7 cellular contexts compared by ENCODE assay signal in genomic region chr19:3479177-3479818, GRCh38. TPM values are rescaled to one million over a fixed set of nuclear protein-coding genes. Genes with fewer than 3 reads are reported as not detected.
A peak's percentile ranks its signal among the peaks of the same experiment; 100 is the strongest.
DNase-seq lines count a peak whose midpoint lies in the region; ATAC-seq, FAIRE-seq and TF ChIP-seq lines count a peak whose summit lies in the region.
"Had no signal": no experiment of that assay in that cellular context is flagged by ENCODE, and none has a peak within 500 bp of the region (broad histone marks: within the 10 kb centered on the region; RNA-seq: fewer than 3 reads in every experiment).

No MANE protein-coding gene starts in this region.

- peak; percentile 41 for DNase-seq in LHCN-M2 (ENCODE audit: low read depth)
- peak; percentile 20 to 26 for DNase-seq in activated CD4-positive, alpha-beta T cell treated with anti-CD3 and anti-CD28 coated beads for 4 hours
- peak; percentile 83 for DNase-seq in small intestine
- DNase-seq in colonic mucosa = no peak

- H3K9me3 ChIP-seq in small intestine (ENCODE audit: control insufficient read depth, low read depth) (no peaks in the 10 kb centered on the region), colonic mucosa (no peaks in the 10 kb centered on the region)

- H3K4me1 ChIP-seq in small intestine (ENCODE audit: control insufficient read depth in 2 of 2, insufficient read depth in 1 of 2, low read depth in 1 of 2, low read length in 1 of 2) = peaks cover 0 to 3% of the 10 kb centered on the region in 2 donors
- peaks cover 3% of the 10 kb centered on the region for H3K4me1 ChIP-seq in colonic mucosa

- H3K27me3 ChIP-seq in small intestine (ENCODE audit: control insufficient read depth in 2 of 2, insufficient read depth in 2 of 2, low read length in 2 of 2) (peaks cover 0 to 3% of the 10 kb centered on the region in 2 donors), colonic mucosa (no peaks in the 10 kb centered on the region)

- ATAC-seq in GM19328 (IDR thresholded peaks at IDR 0.05; ENCODE audit: unreplicated experiment) = no peak
- ATAC-seq in HG03039 (IDR thresholded peaks at IDR 0.05; ENCODE audit: unreplicated experiment) = no peak

- H3K4me3 ChIP-seq in small intestine (ENCODE audit: low read depth in 1 of 2, low read length in 2 of 2) (peak overlapping the region in 1 of 2 donors; percentile 82), colonic mucosa (no peak overlapping the region)

- TF ChIP-seq CTCF in colonic mucosa (IDR thresholded peaks at IDR 0.05) = no peak

- FAIRE-seq in small intestine (lab: Jason Lieb, UNC) = no peak
- FAIRE-seq: TTC549 had no signal

- H3K36me3 ChIP-seq in small intestine (ENCODE audit: control insufficient read depth in 2 of 2, insufficient read depth in 2 of 2, low read length in 2 of 2) (peaks cover 0 to 7% of the 10 kb centered on the region in 2 donors), colonic mucosa (no peaks in the 10 kb centered on the region)

- 19 to 22% (median 21%) methylated on average over 6 of the region's 6 CpGs for WGBS in small intestine, 3 donors

- intact Hi-C loops in colonic mucosa (cut with DNase I) = no loop called here

- H3K9ac ChIP-seq in colonic mucosa (ENCODE audit: low read depth in 2 of 2, low read length in 2 of 2) = no peak overlapping the region

- peak overlapping the region in 1 of 2 donors; percentile 81 for H3K27ac ChIP-seq in small intestine (ENCODE audit: low read depth in 1 of 2, low read length in 1 of 2)
- no peak overlapping the region for H3K27ac ChIP-seq in colonic mucosa

RNA-seq across cellular contexts. Expression of gene SMIM24, which starts 1.0 kb away (rescaled TPM):
- 0.40 TPM in 1 of 2 replicates, not detected in the other for total RNA-seq in LHCN-M2 (2014; rRNA removed)
- 0.47 TPM for polyA plus RNA-seq in LHCN-M2 (2012)
- 1,000 to 10,000 TPM in 2 of 3 donors, 100 to 1,000 TPM in 1; 270 to 1,947 (median 1,892) TPM for polyA plus RNA-seq in small intestine
- 10 to 100 TPM; 16.1 to 59.0 TPM for total RNA-seq in colonic mucosa

RNA-seq across cellular contexts. Expression of gene SMIM44, which starts 3.9 kb away (rescaled TPM):
- not detected in 2 replicates for total RNA-seq in LHCN-M2 (2014; rRNA removed)
- not detected for polyA plus RNA-seq in LHCN-M2 (2012)
- under 1 TPM in 1 of 3 donors, not detected in 2; 0.63 TPM for polyA plus RNA-seq in small intestine
- 1 to 10 TPM; 4.3 to 6.2 TPM for total RNA-seq in colonic mucosa

RNA-seq across cellular contexts. Expression of gene DOHH, which starts 21.2 kb away (rescaled TPM):
- total RNA-seq in LHCN-M2 (2014; rRNA removed) = 25.0 and 26.2 TPM in 2 replicates
- polyA plus RNA-seq in LHCN-M2 (2012) = 14.8 TPM
- 10 to 100 TPM in 1 of 3 donors, 1 to 10 TPM in 2; 5.4 to 18.4 (median 6.2) TPM for polyA plus RNA-seq in small intestine
- total RNA-seq in colonic mucosa = 10 to 100 TPM in 1 of 2 donors, 1 to 10 TPM in 1; 9.5 to 24.4 TPM

RNA-seq across cellular contexts. Expression of gene FZR1, which starts 26.8 kb away (rescaled TPM):
- total RNA-seq in LHCN-M2 (2014; rRNA removed) (56.5 and 60.1 TPM in 2 replicates), colonic mucosa (10 to 100 TPM; 45.8 to 62.5 TPM)
- 40.4 TPM for polyA plus RNA-seq in LHCN-M2 (2012)
- 10 to 100 TPM; 29.5 to 33.1 (median 32.1) TPM for polyA plus RNA-seq in small intestine

RNA-seq across cellular contexts. Expression of gene TEKTIP1, which starts 59.7 kb away (rescaled TPM):
- total RNA-seq in LHCN-M2 (2014; rRNA removed) = not detected in 2 replicates
- polyA plus RNA-seq in LHCN-M2 (2012) = 1.1 TPM
- polyA plus RNA-seq in small intestine = 1 to 10 TPM in 1 of 3 donors, under 1 TPM in 1, not detected in 1; 0.73 to 1.3 TPM
- 1 to 10 TPM; 1.5 to 4.7 TPM for total RNA-seq in colonic mucosa

Comparison
In these comparisons a context has a peak if more than half of its experiments do, and no peak if none do; other contexts are left out.
1. RNA of gene SMIM24, which starts 1.0 kb away (total RNA-seq): 16.1 to 59.0 TPM in colonic mucosa; 0.40 TPM in LHCN-M2; every median in the first group is over 10 times any median in the second.